Comparison of ENCODE assay signal across 9 cellular contexts in genomic region chr20:34216382-34216742, GRCh38. TPM values are rescaled to one million over a fixed set of nuclear protein-coding genes. Genes with fewer than 3 reads are reported as not detected.
DNase-seq lines count a peak whose midpoint lies in the region; ATAC-seq and TF ChIP-seq lines count a peak whose summit lies in the region.
"Had no signal": no experiment of that assay in that cellular context is flagged by ENCODE, and none has a peak within 500 bp of the region (broad histone marks: within the 10 kb centered on the region; RNA-seq: fewer than 3 reads in every experiment).

No MANE protein-coding gene starts in this region.

- peaks cover 5% of the 10 kb centered on the region for H3K4me1 ChIP-seq in hepatocyte (ENCODE audit: insufficient read depth)

- peaks cover 29% of the 10 kb centered on the region for H3K27me3 Mint-ChIP-seq in activated B cell treated with CpG ODN at 0.5 μM for 24 hours

- H3K79me2 ChIP-seq in hepatocyte, result no peaks in the 10 kb centered on the region

- peak overlapping the region; percentile 43 for H2AFZ ChIP-seq in hepatocyte

- H3K27ac Mint-ChIP-seq in activated B cell treated with CpG ODN at 0.5 μM for 24 hours, result no peak overlapping the region
- H3K27ac Mint-ChIP-seq in stimulated activated effector memory CD8-positive, alpha-beta T cell treated with anti-CD3 and anti-CD28 coated beads, Interleukin-12 subunit alpha, Interleukin-12 subunit beta, amount 100 ng/mL, for 72 hours, result no peak overlapping the region

- TF ChIP-seq CTCF in HFF-Myc (IDR thresholded peaks at IDR 0.05; ENCODE audit: low read depth, low read length, missing control alignments) (no peak), activated B cell treated with CpG ODN at 0.5 μM for 24 hours (IDR thresholded peaks at IDR 0.05) (no peak), hepatocyte (IDR thresholded peaks at IDR 0.05; ENCODE audit: poor library complexity) (no peak)

- H3K4me3 Mint-ChIP-seq in activated B cell treated with CpG ODN at 0.5 μM for 24 hours, result peak overlapping the region; percentile 82
- peak overlapping the region; percentile 66 for H3K4me3 Mint-ChIP-seq in stimulated activated effector memory CD8-positive, alpha-beta T cell treated with anti-CD3 and anti-CD28 coated beads, Interleukin-12 subunit alpha, Interleukin-12 subunit beta, amount 100 ng/mL, for 72 hours

- no peak for DNase-seq in HFF-Myc (ENCODE audit: extremely low read depth, low read depth)
- DNase-seq in activated B cell treated with CpG ODN at 0.5 μM for 24 hours, result no peak
- no peak for DNase-seq in hepatocyte (ENCODE audit: low spot score)
- no peak for DNase-seq in stimulated activated effector memory CD8-positive, alpha-beta T cell treated with anti-CD3 and anti-CD28 coated beads, Interleukin-12 subunit alpha, Interleukin-12 subunit beta, amount 100 ng/mL, for 72 hours (ENCODE audit: low spot score in 2 of 2)
- DNase-seq in stimulated activated naive CD4-positive, alpha-beta T cell treated with Interleukin-2 at 50 U/mL for 16 hours (lab: John Stamatoyannopoulos, UW), result no peak
- DNase-seq in nucleus accumbens (lab: John Stamatoyannopoulos, UW), result no peak
- no peak for DNase-seq in GF-D8 (lab: John Stamatoyannopoulos, UW)
- no peak for DNase-seq in NCI-H510A treated with DMSO at 0.1 percent for 48 hours (lab: John Stamatoyannopoulos, UW)

- peak overlapping the region; percentile 78 for H3K4me2 ChIP-seq in hepatocyte

- H3K4me3 ChIP-seq in HFF-Myc (replicated peaks; ENCODE audit: low read depth, low read length) (peak overlapping the region; percentile 43), hepatocyte (no peak overlapping the region)

- 12% methylated on average over 2 of the region's 2 CpGs for whole genome bisulfite sequencing in hepatocyte (ENCODE audit: low lambda C conversion rate, missing lambda C conversion rate)

- H3K4me1 Mint-ChIP-seq in activated B cell treated with CpG ODN at 0.5 μM for 24 hours, result peaks cover 8% of the 10 kb centered on the region
- H3K4me1 Mint-ChIP-seq in stimulated activated effector memory CD8-positive, alpha-beta T cell treated with anti-CD3 and anti-CD28 coated beads, Interleukin-12 subunit alpha, Interleukin-12 subunit beta, amount 100 ng/mL, for 72 hours, result peaks cover 12% of the 10 kb centered on the region

- CTCF ChIA-PET in activated B cell treated with CpG ODN at 0.5 μM for 24 hours (lab: Charles Lee), result no interaction called here

- H3K27ac ChIP-seq in hepatocyte, result peak overlapping the region; percentile 52

- POLR2A ChIA-PET in activated B cell treated with CpG ODN at 0.5 μM for 24 hours (lab: Charles Lee), result no interaction called here

- H3K9me2 ChIP-seq in hepatocyte (replicated peaks; ENCODE audit: insufficient read depth), result no peaks in the 10 kb centered on the region

- no peaks in the 10 kb centered on the region for H3K27me3 ChIP-seq in hepatocyte

- H3K36me3 ChIP-seq in hepatocyte (replicated peaks; ENCODE audit: insufficient read depth, low read depth), result no peaks in the 10 kb centered on the region

- intact Hi-C loops in activated B cell treated with CpG ODN at 0.5 μM for 24 hours (cut with micrococcal nuclease), result no loop called here

- peaks cover 5% of the 10 kb centered on the region for H3K9me3 Mint-ChIP-seq in activated B cell treated with CpG ODN at 0.5 μM for 24 hours
- H3K9me3 Mint-ChIP-seq in stimulated activated effector memory CD8-positive, alpha-beta T cell treated with anti-CD3 and anti-CD28 coated beads, Interleukin-12 subunit alpha, Interleukin-12 subunit beta, amount 100 ng/mL, for 72 hours, result peaks cover 4% of the 10 kb centered on the region

- H4K20me1 ChIP-seq in hepatocyte (ENCODE audit: insufficient read depth, poor library complexity, severe bottlenecking), result no peaks in the 10 kb centered on the region

- peaks cover 10% of the 10 kb centered on the region for H3K9me3 ChIP-seq in hepatocyte (ENCODE audit: low read depth)

- no peak for ATAC-seq in activated B cell treated with CpG ODN at 0.5 μM for 24 hours (ENCODE audit: low read depth)
- ATAC-seq in stimulated activated effector memory CD8-positive, alpha-beta T cell treated with anti-CD3 and anti-CD28 coated beads, Interleukin-12 subunit alpha, Interleukin-12 subunit beta, amount 100 ng/mL, for 72 hours, result no peak

- H3K36me3 Mint-ChIP-seq in activated B cell treated with CpG ODN at 0.5 μM for 24 hours (ENCODE audit: low read depth), result no peaks in the 10 kb centered on the region
- H3K36me3 Mint-ChIP-seq in stimulated activated effector memory CD8-positive, alpha-beta T cell treated with anti-CD3 and anti-CD28 coated beads, Interleukin-12 subunit alpha, Interleukin-12 subunit beta, amount 100 ng/mL, for 72 hours, result no peaks in the 10 kb centered on the region

RNA-seq across cellular contexts. Expression of gene ASIP, which starts 24.9 kb away (rescaled TPM):
- total RNA-seq in activated B cell treated with CpG ODN at 0.5 μM for 24 hours (not detected in 2 replicates), hepatocyte (not detected in 2 replicates)
- polyA plus RNA-seq in hepatocyte, result 2.3 and 3.3 TPM in 2 replicates
- total RNA-seq: mucosa of gallbladder had no signal
